In genomic region chr14:74949859-74950572, GRCh38 we compare ENCODE assay signal across 1 cellular context.
TF ChIP-seq lines count a peak whose summit lies in the region.

No MANE protein-coding gene starts in this region.

TF ChIP-seq in endothelial cell of umbilical vein, 7 proteins besides CTCF, POLR2A, EP300 and RAD21:
- no peak for TF ChIP-seq FOS (IDR thresholded peaks at IDR 0.05; ENCODE audit: borderline replicate concordance, insufficient read depth, low read length)
- no peak for TF ChIP-seq GATA2 (IDR thresholded peaks at IDR 0.05; ENCODE audit: insufficient read depth, insufficient read length, low read depth, low read length)
- no peak for TF ChIP-seq MAX (IDR thresholded peaks at IDR 0.05; ENCODE audit: insufficient read depth, insufficient read length)
- TF ChIP-seq EZH2 (IDR thresholded peaks at IDR 0.05; ENCODE audit: borderline replicate concordance, low read depth, low read length, severe bottlenecking): no peak
- TF ChIP-seq POLR2AphosphoS5 (IDR thresholded peaks at IDR 0.05; ENCODE audit: insufficient read depth, low read depth, low read length): no peak
- no peak for TF ChIP-seq MYC (IDR thresholded peaks at IDR 0.05; ENCODE audit: low read depth, low read length)
- no peak for TF ChIP-seq JUN (IDR thresholded peaks at IDR 0.05; ENCODE audit: borderline replicate concordance, insufficient read depth, insufficient read length, low read depth)
